In genomic region chr4:99447079-99447478, GRCh38 we compare ENCODE assay signal across 8 cellular contexts. TPM values are rescaled to one million over a fixed set of nuclear protein-coding genes. Genes with fewer than 3 reads are reported as not detected.
DNase-seq lines count a peak whose midpoint lies in the region; ATAC-seq, FAIRE-seq and TF ChIP-seq lines count a peak whose summit lies in the region.

No MANE protein-coding gene starts in this region.

- H2AFZ ChIP-seq in GM23338, result peak overlapping the region; percentile 3; the same call in 1 of the 2 replicates

- FAIRE-seq in kidney (lab: Jason Lieb, UNC), result no peak

- peaks cover 0 to 2% of the 10 kb centered on the region in 2 donors for H3K9me3 ChIP-seq in kidney (ENCODE audit: control insufficient read depth in 1 of 2, low read length in 2 of 2)

- no peaks in the 10 kb centered on the region for H4K20me1 ChIP-seq in GM23338 (replicated peaks; ENCODE audit: insufficient read depth)

- H3K36me3 ChIP-seq in GM23338 (ENCODE audit: insufficient read depth), result no peaks in the 10 kb centered on the region
- no peaks in the 10 kb centered on the region for H3K36me3 ChIP-seq in kidney (ENCODE audit: control insufficient read depth in 1 of 2, insufficient read depth in 2 of 2, low read length in 2 of 2)

- H3K4me2 ChIP-seq in GM23338, result no peak overlapping the region

- H3K27me3 Mint-ChIP-seq in GM23338 (ENCODE audit: insufficient read depth, low read depth, poor library complexity), result no peaks in the 10 kb centered on the region
- H3K27me3 Mint-ChIP-seq in glutamatergic neuron (ENCODE audit: unreplicated experiment), result no peaks in the 10 kb centered on the region

- H3K27ac Mint-ChIP-seq in GM23338 (peak overlapping the region; percentile 95), glutamatergic neuron (ENCODE audit: unreplicated experiment) (no peak overlapping the region)

- intact Hi-C loops in Right ventricle myocardium inferior (cut with DNase I), result no loop called here
- intact Hi-C loops in kidney (cut with DNase I), result no loop called here

- H3K36me3 Mint-ChIP-seq in GM23338 (ENCODE audit: low read depth) (peaks cover 8% of the 10 kb centered on the region; the same call in 2 of the 3 replicates), glutamatergic neuron (ENCODE audit: unreplicated experiment) (peaks cover 10% of the 10 kb centered on the region)

- H3K79me2 ChIP-seq in GM23338 (replicated peaks; ENCODE audit: insufficient read depth), result no peaks in the 10 kb centered on the region

- H3K4me1 ChIP-seq in GM23338 (ENCODE audit: insufficient read depth) (peaks cover 7% of the 10 kb centered on the region; the same call in 1 of the 2 replicates), kidney (ENCODE audit: control insufficient read depth in 1 of 2, insufficient read depth in 1 of 2, low read depth in 1 of 2, low read length in 2 of 2) (no peaks in the 10 kb centered on the region)

- H3K9ac ChIP-seq in kidney (ENCODE audit: low read length in 2 of 2), result no peak overlapping the region

- H3K4me3 ChIP-seq in GM23338 (no peak overlapping the region), epithelial cell of proximal tubule (ENCODE audit: low read depth, low read length) (no peak overlapping the region), kidney (ENCODE audit: low read length in 2 of 2) (no peak overlapping the region)

- ATAC-seq in GM18508 (IDR thresholded peaks at IDR 0.05; ENCODE audit: insufficient read depth, unreplicated experiment) (peak; percentile 94), GM23338 (peak; percentile 82), Right ventricle myocardium inferior (no peak)

- no peak for TF ChIP-seq CTCF in GM23338 (conservative IDR thresholded peaks at IDR 0.05; ENCODE audit: low read depth in 2 of 2)
- TF ChIP-seq CTCF in epithelial cell of proximal tubule (conservative IDR thresholded peaks at IDR 0.05; ENCODE audit: low read depth, low read length), result no peak
- no peak for TF ChIP-seq CTCF in glutamatergic neuron (IDR thresholded peaks at IDR 0.05; ENCODE audit: partially characterized antibody, unreplicated experiment)
- TF ChIP-seq CTCF in kidney (IDR thresholded peaks at IDR 0.05; ENCODE audit: borderline replicate concordance, extremely low read depth, insufficient read depth), result no peak

- no peaks in the 10 kb centered on the region for H3K27me3 ChIP-seq in GM23338 (ENCODE audit: insufficient read depth)

- no peaks in the 10 kb centered on the region; the same call in 1 of the 2 replicates for H3K9me2 ChIP-seq in GM23338 (ENCODE audit: insufficient read depth)

- DNase-seq in GM23338 (ENCODE audit: low spot score) (peak; percentile 45), LHCN-M2 (ENCODE audit: low read depth) (peak; percentile 66), epithelial cell of proximal tubule (ENCODE audit: low read depth) (peak; percentile 80), Right ventricle myocardium inferior (ENCODE audit: missing footprints) (no peak), glutamatergic neuron (no peak), kidney (no peak)
- no peak for DNase-seq in stimulated activated CD8-positive, alpha-beta memory T cell treated with anti-CD3 and anti-CD28 coated beads, Interleukin-4, amount 100 ng/mL, for 48 hours

- H3F3A ChIP-seq in GM23338 (replicated peaks; ENCODE audit: low read depth), result no peaks in the 10 kb centered on the region

- H3K4me1 Mint-ChIP-seq in GM23338 (peaks cover 15% of the 10 kb centered on the region), glutamatergic neuron (ENCODE audit: low read depth, unreplicated experiment) (no peaks in the 10 kb centered on the region)

- H3K4me3 Mint-ChIP-seq in GM23338 (no peak overlapping the region), glutamatergic neuron (ENCODE audit: unreplicated experiment) (no peak overlapping the region)

- H3K27ac ChIP-seq in GM23338 (ENCODE audit: low read depth), result no peak overlapping the region
- no peak overlapping the region for H3K27ac ChIP-seq in kidney (ENCODE audit: low read depth in 2 of 2, low read length in 2 of 2)

- H3K9me3 Mint-ChIP-seq in GM23338, result peaks cover 8% of the 10 kb centered on the region; the same call in 2 of the 3 replicates
- H3K9me3 Mint-ChIP-seq in glutamatergic neuron (ENCODE audit: unreplicated experiment), result peaks cover 2% of the 10 kb centered on the region

TF ChIP-seq in GM23338, 12 proteins besides CTCF, POLR2A, EP300 and RAD21:
- no peak for TF ChIP-seq CREB1 (CRISPR knock-in tag; IDR thresholded peaks at IDR 0.05; ENCODE audit: low read depth)
- no peak for TF ChIP-seq ETS1 (IDR thresholded peaks at IDR 0.05)
- TF ChIP-seq ZNF114 (CRISPR knock-in tag; IDR thresholded peaks at IDR 0.05), result no peak
- no peak for TF ChIP-seq ZNF331 (CRISPR knock-in tag; IDR thresholded peaks at IDR 0.05; ENCODE audit: low read depth)
- TF ChIP-seq JUNB (IDR thresholded peaks at IDR 0.05; ENCODE audit: unreplicated experiment), result no peak
- TF ChIP-seq STAT1 (IDR thresholded peaks at IDR 0.05; ENCODE audit: unreplicated experiment), result no peak
- TF ChIP-seq ZNF462 (CRISPR knock-in tag; IDR thresholded peaks at IDR 0.05), result peak; percentile 84; the same call in 1 of the 2 replicates

RNA-seq across cellular contexts. Expression of gene ADH7, which starts 11.9 kb away (rescaled TPM):
- total RNA-seq in GM23338 (2014; rRNA removed; shearing (Covaris generic)), result not detected in 2 replicates
- polyA plus RNA-seq in GM23338 (2016; fragmentation: Nextera tagmentation; extraction: Ambion mirVana) (not detected in 2 replicates), kidney (ENCODE audit: insufficient read depth, low read depth, low replicate concordance) (not detected)
- total RNA-seq in LHCN-M2 (2014; rRNA removed) (not detected in 2 replicates), epithelial cell of proximal tubule (not detected in 2 replicates), Right ventricle myocardium inferior (not detected), glutamatergic neuron (ENCODE audit: unreplicated experiment) (not detected), kidney (not detected)
- not detected for polyA plus RNA-seq in LHCN-M2 (2012)

Comparison
In these comparisons a context has a peak if more than half of its experiments do, and no peak if none do; other contexts are left out.
1. DNase-seq: peak in GM23338 (single experiment), LHCN-M2 (single experiment) and epithelial cell of proximal tubule (single experiment); none in Right ventricle myocardium inferior (single experiment), glutamatergic neuron (single experiment), stimulated activated CD8-positive, alpha-beta memory T cell treated with anti-CD3 and anti-CD28 coated beads, Interleukin-4, amount 100 ng/mL, for 48 hours (single experiment) and kidney (single experiment).